Comparison of ENCODE assay signal across 8 cellular contexts in genomic region chr21:34020005-34020847, GRCh38. TPM values are rescaled to one million over a fixed set of nuclear protein-coding genes. Genes with fewer than 3 reads are reported as not detected.
A peak's percentile ranks its signal among the peaks of the same experiment; 100 is the strongest.
DNase-seq lines count a peak whose midpoint lies in the region; ATAC-seq, FAIRE-seq and TF ChIP-seq lines count a peak whose summit lies in the region.

No MANE protein-coding gene starts in this region.

- POLR2A ChIA-PET in GM12878 (lab: Charles Lee), result interaction anchor here (1.2 to 6.7 kb wide), 6 partner anchors 13 to 72 kb away, joined by 3 to 57 read pairs (median 4); no protein-coding TSS in a partner anchor

- SMC1A ChIA-PET in GM12878 (lab: Charles Lee; ENCODE audit: uncharacterized antibody, unreplicated experiment), result interaction anchor here (0.9 to 9.9 kb wide), 19 partner anchors 9 to 327 kb away, joined by 3 to 193 read pairs (median 4); partner anchors contain the start of genes MRPS6 and SLC5A3

- H3K9me3 ChIP-seq in MM.1S (replicated peaks; ENCODE audit: insufficient read depth, low read length) (no peaks in the 10 kb centered on the region), GM12878 (replicated peaks; ENCODE audit: control insufficient read depth, insufficient read depth, low read length) (peaks cover 6% of the 10 kb centered on the region)

- H3K9me2 ChIP-seq in MM.1S (replicated peaks; ENCODE audit: insufficient read depth, low read length), result no peaks in the 10 kb centered on the region

- peak overlapping the region; percentile 65 for H2AFZ ChIP-seq in MM.1S (ENCODE audit: low read length)
- peak overlapping the region; percentile 57 for H2AFZ ChIP-seq in GM12878 (ENCODE audit: control insufficient read depth, low read depth, low read length)

- H3K27me3 ChIP-seq in MM.1S (replicated peaks; ENCODE audit: insufficient read depth, low read length), result no peaks in the 10 kb centered on the region
- H3K27me3 ChIP-seq in GM12878 (replicated peaks in 1 of 2; ENCODE audit: control insufficient read depth in 2 of 2, insufficient read depth in 2 of 2, low read length in 1 of 2), result no peaks in the 10 kb centered on the region

- H3K36me3 ChIP-seq in MM.1S (replicated peaks; ENCODE audit: insufficient read depth, low read length), result no peaks in the 10 kb centered on the region
- no peaks in the 10 kb centered on the region for H3K36me3 ChIP-seq in GM12878 (ENCODE audit: control insufficient read depth in 2 of 2, insufficient read depth in 2 of 2, low read length in 1 of 2)

- TF ChIP-seq EP300 in GM12878 (IDR thresholded peaks at IDR 0.05; ENCODE audit: borderline replicate concordance in 1 of 2, control insufficient read depth in 1 of 2, low read depth in 2 of 2, low read length in 2 of 2), result peak; percentile 58; a peak in 3 of 4 replicates

- no TSS peak for BruUV-seq in GM12878 (replicated peaks; lab: Mats Ljungman, UMichigan)

- under 1% methylated on average over 6 of the region's 6 CpGs for WGBS in GM12878 (ENCODE audit: insufficient coverage, insufficient replicate concordance, low lambda C conversion rate, missing lambda C conversion rate)

- TF ChIP-seq POLR2A in GM12891 (IDR thresholded peaks at IDR 0.05; ENCODE audit: low read depth, low read length) (no peak), GM12878 (IDR thresholded peaks at IDR 0.05; ENCODE audit: low read depth, low read length) (no peak)

- H3K79me2 ChIP-seq in MM.1S (ENCODE audit: low read length) (no peaks in the 10 kb centered on the region), GM12878 (ENCODE audit: control insufficient read depth, insufficient read depth, low read length) (no peaks in the 10 kb centered on the region)

- in situ Hi-C loops in GM12878 (cut with MboI), result loop anchor here (25.0 kb wide), 1 partner anchor 842 kb away; no protein-coding TSS in a partner anchor

- peak; percentile 47 for ATAC-seq in GM21529 (IDR thresholded peaks at IDR 0.05; ENCODE audit: unreplicated experiment)
- peak; percentile 60 for ATAC-seq in GM12878

- H3K9ac ChIP-seq in MM.1S (ENCODE audit: low read length) (no peak overlapping the region; the same call in 1 of the 2 replicates), GM12878 (ENCODE audit: control insufficient read depth, insufficient read depth, low read length) (peak overlapping the region; percentile 46)

- TF ChIP-seq CTCF in MM.1S (IDR thresholded peaks at IDR 0.05; ENCODE audit: low read length) (peak; percentile 43), GM12878 (IDR thresholded peaks at IDR 0.05 in 2 of 3, conservative IDR thresholded peaks at IDR 0.05 in 1 of 3; ENCODE audit: control insufficient read depth in 2 of 3, extremely low read depth in 1 of 3, insufficient read depth in 1 of 3, low read depth in 3 of 3, low read length in 3 of 3) (peak in 1 of 3 experiments; percentile 23; a peak in 2 of 6 replicates), foreskin fibroblast (IDR thresholded peaks at IDR 0.05; ENCODE audit: low read depth, low read length) (no peak)

- peak overlapping the region; percentile 70 for H3K4me2 ChIP-seq in MM.1S (ENCODE audit: low read depth, low read length)
- peak overlapping the region; percentile 53 for H3K4me2 ChIP-seq in GM12878 (ENCODE audit: control insufficient read depth, insufficient read depth)

- H3F3A ChIP-seq in MM.1S (ENCODE audit: insufficient read depth, low read length), result peaks cover 31% of the 10 kb centered on the region

- H3K27ac ChIP-seq in MM.1S (ENCODE audit: low read length) (peak overlapping the region; percentile 57; the same call in 1 of the 2 replicates), GM12878 (ENCODE audit: control insufficient read depth, insufficient read depth) (peak overlapping the region; percentile 93)

- H4K20me1 ChIP-seq in MM.1S (ENCODE audit: insufficient read depth, low read length), result no peaks in the 10 kb centered on the region
- H4K20me1 ChIP-seq in GM12878 (ENCODE audit: control insufficient read depth, insufficient read depth), result no peaks in the 10 kb centered on the region

- no peak for DNase-seq in GM12891 (ENCODE audit: insufficient read length, low spot score)
- DNase-seq in MM.1S, result peak; percentile 61
- peak; percentile 92 for DNase-seq in GM12878 (ENCODE audit: low read depth, low spot score)
- no peak for DNase-seq in NCI-H1048 (lab: John Stamatoyannopoulos, UW)
- DNase-seq in activated CD8-positive, alpha-beta memory T cell treated with anti-CD3 and anti-CD28 coated beads, Interleukin-2, amount 50 U/mL, for 4 hours, result no peak
- DNase-seq in foreskin fibroblast, result no peak
- no peak for DNase-seq in posterior cingulate gyrus

- FAIRE-seq in GM12891 (lab: Jason Lieb, UNC), result peak; percentile 90
- FAIRE-seq in GM12878 (lab: Jason Lieb, UNC), result peak; percentile 7

- RAD21 ChIA-PET in GM12878 (lab: Charles Lee; ENCODE audit: unreplicated experiment), result interaction anchor here (0.9 to 8.8 kb wide), 16 partner anchors 22 to 334 kb away, joined by 3 to 145 read pairs (median 4); partner anchors contain the start of genes MRPS6 and SLC5A3

- H3K4me1 ChIP-seq in MM.1S (ENCODE audit: low read length), result peaks cover 32% of the 10 kb centered on the region
- H3K4me1 ChIP-seq in GM12878 (ENCODE audit: control insufficient read depth, insufficient read depth, low read length), result peaks cover 58% of the 10 kb centered on the region

- H3K4me3 ChIP-seq in MM.1S (ENCODE audit: low read length), result 0 out of 2 replicates have a peak overlapping the region, but pooled peaks have one; percentile 0
- peak overlapping the region; percentile 18; the same call in 1 of the 2 replicates for H3K4me3 ChIP-seq in GM12878
- H3K4me3 ChIP-seq in foreskin fibroblast (ENCODE audit: low read depth in 1 of 2, low read length in 2 of 2), result no peak overlapping the region

- intact Hi-C loops in GM12878 (cut with micrococcal nuclease; ENCODE audit: unreplicated experiment) (loop anchor here (1.0 to 2.0 kb wide), 5 partner anchors 35 to 96 kb away; no protein-coding TSS in a partner anchor), posterior cingulate gyrus (cut with DNase I) (no loop called here)

- TF ChIP-seq RAD21 in GM12878 (IDR thresholded peaks at IDR 0.05; ENCODE audit: insufficient read depth, low read depth, low read length), result peak; percentile 29; the same call in 1 of the 2 replicates

- CTCF ChIA-PET in GM12878 (lab: Yijun Ruan, JAX), result interaction anchor here (0.8 to 4.8 kb wide), 12 partner anchors 43 to 347 kb away, joined by 3 to 48 read pairs (median 6); no protein-coding TSS in a partner anchor

TF ChIP-seq in GM12891, 5 proteins besides CTCF, POLR2A, EP300 and RAD21:
- TF ChIP-seq SPI1 (IDR thresholded peaks at IDR 0.05; ENCODE audit: low read depth, low read length), result peak; percentile 91
- TF ChIP-seq POLR2AphosphoS5 (IDR thresholded peaks at IDR 0.05; ENCODE audit: low read depth, low read length), result no peak
- TF ChIP-seq POU2F2 (IDR thresholded peaks at IDR 0.05; ENCODE audit: low read depth, low read length), result peak; percentile 52; the same call in 1 of the 2 replicates
- no peak for TF ChIP-seq PAX5 (IDR thresholded peaks at IDR 0.05; ENCODE audit: insufficient read depth, low read length, severe bottlenecking)
- no peak; the same call in 1 of the 2 replicates for TF ChIP-seq TAF1 (IDR thresholded peaks at IDR 0.05; ENCODE audit: low read depth, low read length)

RNA-seq across cellular contexts. Expression of gene MRPS6, which starts 53.2 kb away (rescaled TPM):
- 91.7 TPM for polyA plus RNA-seq in GM12891 (2012; ENCODE audit: low read depth, missing spikeins)
- 47.5 and 49.3 TPM in 2 replicates for total RNA-seq in GM12878 (2013; cell fraction: nucleolus; rRNA removed)
- 32.5 and 37.3 TPM in 2 replicates for total RNA-seq in GM12878 (2014; rRNA removed)
- 39.8 and 41.0 TPM in 2 replicates for total RNA-seq in GM12878 (2014; rRNA removed; fragmentation: Illumina TruSeq; extraction: Trizol)
- total RNA-seq in GM12878 (2021), result 97.0 and 101 TPM in 2 replicates
- polyA plus RNA-seq in GM12878 (2011; ENCODE audit: low read depth), result 58.7 TPM
- polyA plus RNA-seq in GM12878 (2011; rRNA removed), result 45.1 and 61.3 TPM in 2 replicates
- polyA plus RNA-seq in GM12878 (2011; cell fraction: cytosol; rRNA removed), result 39.0 and 43.6 TPM in 2 replicates
- 67.4 and 71.1 TPM in 2 replicates for polyA plus RNA-seq in GM12878 (2011; cell fraction: nucleus; rRNA removed)
- 74.7 and 85.0 TPM in 2 replicates for polyA plus RNA-seq in GM12878 (2012)
- 107 TPM in 2 replicates for polyA plus RNA-seq in GM12878 (2014; fragmentation: Illumina TruSeq; extraction: Trizol)
- 10 to 100 TPM; 55.6 to 95.2 TPM for polyA plus RNA-seq in GM12878 (2014; fragmentation: Nextera tagmentation; extraction: Ambion mirVana)
- 61.5 and 85.5 TPM in 2 replicates for polyA plus RNA-seq in GM12878 (2014; rRNA removed)
- polyA plus RNA-seq in GM12878 (2016; fragmentation: Nextera tagmentation; extraction: Ambion mirVana), result 100 to 1,000 TPM; 228 to 232 TPM
- 23.5 and 29.5 TPM in 2 replicates for polyA minus RNA-seq in GM12878 (2011; rRNA and poly(A)+ RNA removed)
- polyA minus RNA-seq in GM12878 (2011; cell fraction: cytosol; rRNA and poly(A)+ RNA removed), result 5.1 and 10.1 TPM in 2 replicates
- 46.3 and 56.4 TPM in 2 replicates for polyA minus RNA-seq in GM12878 (2011; cell fraction: nucleus; rRNA and poly(A)+ RNA removed)

RNA-seq across cellular contexts. Expression of gene SLC5A3, which starts 53.2 kb away (rescaled TPM):
- 3.3 TPM for polyA plus RNA-seq in GM12891 (2012; ENCODE audit: low read depth, missing spikeins)
- 279 and 285 TPM in 2 replicates for total RNA-seq in GM12878 (2013; cell fraction: nucleolus; rRNA removed)
- total RNA-seq in GM12878 (2014; rRNA removed) (17.5 and 22.0 TPM in 2 replicates), GM12878 (2014; rRNA removed; fragmentation: Illumina TruSeq; extraction: Trizol) (21.4 and 25.7 TPM in 2 replicates), GM12878 (2021) (20.6 and 20.9 TPM in 2 replicates)
- polyA plus RNA-seq in GM12878 (2011; ENCODE audit: low read depth), result 3.3 TPM
- polyA plus RNA-seq in GM12878 (2011; rRNA removed) (19.7 and 34.3 TPM in 2 replicates), GM12878 (2014; fragmentation: Illumina TruSeq; extraction: Trizol) (14.7 and 18.7 TPM in 2 replicates), GM12878 (2014; fragmentation: Nextera tagmentation; extraction: Ambion mirVana) (1 to 10 TPM; 3.3 to 4.7 TPM), GM12878 (2014; rRNA removed) (7.8 and 9.2 TPM in 2 replicates), GM12878 (2016; fragmentation: Nextera tagmentation; extraction: Ambion mirVana) (1 to 10 TPM; 6.9 to 8.1 TPM)
- polyA plus RNA-seq in GM12878 (2011; cell fraction: cytosol; rRNA removed), result 6.1 and 9.4 TPM in 2 replicates
- 19.8 and 25.4 TPM in 2 replicates for polyA plus RNA-seq in GM12878 (2011; cell fraction: nucleus; rRNA removed)
- polyA plus RNA-seq in GM12878 (2012), result 6.0 and 8.3 TPM in 2 replicates
- polyA minus RNA-seq in GM12878 (2011; rRNA and poly(A)+ RNA removed), result 39.7 and 42.4 TPM in 2 replicates
- 12.6 and 15.2 TPM in 2 replicates for polyA minus RNA-seq in GM12878 (2011; cell fraction: cytosol; rRNA and poly(A)+ RNA removed)
- 58.9 and 71.1 TPM in 2 replicates for polyA minus RNA-seq in GM12878 (2011; cell fraction: nucleus; rRNA and poly(A)+ RNA removed)

Comparison
In these comparisons a context has a peak if more than half of its experiments do, and no peak if none do; other contexts are left out.
1. DNase-seq: peak in MM.1S (single experiment) and GM12878 (single experiment); none in GM12891 (single experiment), NCI-H1048 (single experiment), activated CD8-positive, alpha-beta memory T cell treated with anti-CD3 and anti-CD28 coated beads, Interleukin-2, amount 50 U/mL, for 4 hours (single experiment), foreskin fibroblast (0 of 2) and posterior cingulate gyrus (0 of 10).
2. H3K4me3 ChIP-seq: peak in MM.1S (single experiment) and GM12878 (single experiment); none in foreskin fibroblast (0 of 2).